ENCODE assay signal across 15 cellular contexts in the genomic region with DNA sequence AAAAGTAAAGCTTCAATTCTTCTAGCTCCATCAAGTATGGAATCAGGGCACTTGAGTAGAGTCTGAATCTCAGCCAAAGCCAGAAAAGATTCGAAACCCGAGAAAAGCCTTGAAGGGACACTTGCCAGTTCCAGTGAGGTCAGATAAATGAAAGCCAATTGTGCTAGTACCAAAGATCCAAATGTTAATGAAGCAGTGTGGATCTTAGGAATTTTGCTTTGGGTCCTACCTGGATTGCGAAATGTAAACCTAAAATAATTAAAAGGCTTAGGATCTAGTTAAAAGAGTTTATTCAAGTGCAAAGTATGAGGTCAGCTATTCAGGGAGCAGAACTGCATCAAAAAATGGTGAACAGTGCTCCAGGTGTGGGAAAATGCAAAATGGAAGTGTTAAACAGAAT.
DNase-seq lines count a peak whose midpoint lies in the region; ATAC-seq and TF ChIP-seq lines count a peak whose summit lies in the region.
"Had no signal": no experiment of that assay in that cellular context is flagged by ENCODE, and none has a peak within 500 bp of the region (broad histone marks: within the 10 kb centered on the region; RNA-seq: fewer than 3 reads in every experiment).

No MANE protein-coding gene starts in this region.

- no peak overlapping the region for H3K4me3 ChIP-seq in endodermal cell (ENCODE audit: low read length)
- no peak overlapping the region for H3K4me3 ChIP-seq in neuronal stem cell (ENCODE audit: low read length in 2 of 2)
- no peak overlapping the region for H3K4me3 ChIP-seq in ascending aorta

- intact Hi-C loops in ascending aorta (cut with DNase I) = no loop called here

- H3K9ac ChIP-seq in endodermal cell (ENCODE audit: extremely low read depth, low read length, poor library complexity, severe bottlenecking) (no peak overlapping the region), neuronal stem cell (ENCODE audit: low read depth, low read length, poor library complexity) (no peak overlapping the region)

- no peak overlapping the region for H4K8ac ChIP-seq in neuronal stem cell (ENCODE audit: low read depth, low read length)

- H3K27me3 ChIP-seq in endodermal cell (ENCODE audit: control insufficient read depth, insufficient read depth, low read length, poor library complexity, severe bottlenecking) = no peaks in the 10 kb centered on the region
- no peaks in the 10 kb centered on the region for H3K27me3 ChIP-seq in neuronal stem cell (ENCODE audit: control insufficient read depth in 3 of 3, insufficient read depth in 3 of 3, low read depth in 1 of 3, low read length in 3 of 3)
- no peaks in the 10 kb centered on the region for H3K27me3 ChIP-seq in ascending aorta

- no peak overlapping the region for H3K4me3 Mint-ChIP-seq in endodermal cell
- H3K4me3 Mint-ChIP-seq in stimulated activated naive CD8-positive, alpha-beta T cell treated with anti-CD3 and anti-CD28 coated beads, Interleukin-15, amount 100 ng/mL, for 72 hours = no peak overlapping the region
- H3K4me3 Mint-ChIP-seq: B cell; CD4-positive, alpha-beta T cell; HFFc6 had no signal

- H3K23ac ChIP-seq in neuronal stem cell (ENCODE audit: low read depth, low read length, poor library complexity) = no peak overlapping the region

- no peaks in the 10 kb centered on the region for H3K36me3 Mint-ChIP-seq in endodermal cell (ENCODE audit: low read depth)

- no peaks in the 10 kb centered on the region for H3K36me3 ChIP-seq in endodermal cell (ENCODE audit: control insufficient read depth, insufficient read depth, low read length)
- H3K36me3 ChIP-seq in neuronal stem cell (replicated peaks in 1 of 2; ENCODE audit: control insufficient read depth in 2 of 2, insufficient read depth in 2 of 2, low read length in 2 of 2) = no peaks in the 10 kb centered on the region
- H3K36me3 ChIP-seq in ascending aorta = no peaks in the 10 kb centered on the region

- H3K4me1 Mint-ChIP-seq in endodermal cell = peaks cover 10% of the 10 kb centered on the region
- H3K4me1 Mint-ChIP-seq in stimulated activated naive CD8-positive, alpha-beta T cell treated with anti-CD3 and anti-CD28 coated beads, Interleukin-15, amount 100 ng/mL, for 72 hours = no peaks in the 10 kb centered on the region
- H3K4me1 Mint-ChIP-seq: B cell had no signal

- no peaks in the 10 kb centered on the region for H3K79me1 ChIP-seq in neuronal stem cell (ENCODE audit: low read depth, low read length)

- no peak overlapping the region for H2BK15ac ChIP-seq in neuronal stem cell (ENCODE audit: low read length)

- H3K4me2 ChIP-seq in neuronal stem cell (ENCODE audit: insufficient read depth, low read length, poor library complexity, severe bottlenecking) = no peak overlapping the region

- no peaks in the 10 kb centered on the region for H3K27me3 Mint-ChIP-seq in endodermal cell (ENCODE audit: insufficient read depth)
- no peaks in the 10 kb centered on the region for H3K27me3 Mint-ChIP-seq in stimulated activated naive CD8-positive, alpha-beta T cell treated with anti-CD3 and anti-CD28 coated beads, Interleukin-15, amount 100 ng/mL, for 72 hours
- H3K27me3 Mint-ChIP-seq: B cell; CD4-positive, alpha-beta T cell had no signal

- DNase-seq in endodermal cell = no peak
- peak; percentile 0 for DNase-seq in neuronal stem cell (ENCODE audit: low spot score)
- no peak for DNase-seq in stimulated activated naive CD8-positive, alpha-beta T cell treated with anti-CD3 and anti-CD28 coated beads, Interleukin-15, amount 100 ng/mL, for 72 hours
- DNase-seq in ascending aorta (ENCODE audit: low spot score in 2 of 2) = no peak
- DNase-seq: C1 segment of cervical spinal cord; Calu3; CD4-positive, alpha-beta T cell; DMS79; HCEC 1CT; HFFc6 had no signal

- H3K27ac ChIP-seq in endodermal cell (ENCODE audit: low read depth, low read length) (no peak overlapping the region), neuronal stem cell (replicated peaks; ENCODE audit: low read length) (no peak overlapping the region), ascending aorta (no peak overlapping the region)

- 96 to 100% methylated on average over 1 to 3 of the region's 3 CpGs for WGBS in endodermal cell (ENCODE audit: insufficient coverage in 1 of 2, insufficient read length in 1 of 2), 2 experiments
- WGBS in neuronal stem cell (ENCODE audit: extremely low coverage in 2 of 2, insufficient read length in 2 of 2, insufficient replicate concordance in 1 of 2), 2 donors = no CpG with 5 or more reads among the region's 3 CpGs

- no peak overlapping the region for H2BK5ac ChIP-seq in neuronal stem cell (ENCODE audit: low read length)

- no peak for ATAC-seq in stimulated activated naive CD8-positive, alpha-beta T cell treated with anti-CD3 and anti-CD28 coated beads, Interleukin-15, amount 100 ng/mL, for 72 hours
- ATAC-seq in GM21528 (IDR thresholded peaks at IDR 0.05; ENCODE audit: low FRiP score, unreplicated experiment) = no peak
- ATAC-seq in GM18907 (IDR thresholded peaks at IDR 0.05; ENCODE audit: unreplicated experiment) = no peak
- ATAC-seq: HepG2 had no signal

- no peak overlapping the region for H2BK12ac ChIP-seq in neuronal stem cell (ENCODE audit: low read length)

- peak overlapping the region; percentile 78 for H3K27ac Mint-ChIP-seq in endodermal cell
- no peak overlapping the region for H3K27ac Mint-ChIP-seq in stimulated activated naive CD8-positive, alpha-beta T cell treated with anti-CD3 and anti-CD28 coated beads, Interleukin-15, amount 100 ng/mL, for 72 hours
- H3K27ac Mint-ChIP-seq: B cell; CD4-positive, alpha-beta T cell; HFFc6 had no signal

- no peak overlapping the region for H3K18ac ChIP-seq in neuronal stem cell (ENCODE audit: low read length)

- TF ChIP-seq CTCF in endodermal cell (conservative IDR thresholded peaks at IDR 0.05) (no peak), ascending aorta (IDR thresholded peaks at IDR 0.05) (no peak)

- H3K4me1 ChIP-seq in endodermal cell (ENCODE audit: control insufficient read depth, insufficient read depth, low read length) = no peaks in the 10 kb centered on the region
- no peaks in the 10 kb centered on the region for H3K4me1 ChIP-seq in neuronal stem cell (ENCODE audit: control insufficient read depth in 2 of 2, insufficient read depth in 1 of 2, low read depth in 1 of 2, low read length in 2 of 2)
- no peaks in the 10 kb centered on the region for H3K4me1 ChIP-seq in ascending aorta

- H2AFZ ChIP-seq in neuronal stem cell (ENCODE audit: low read length) = no peak overlapping the region

- H2AK5ac ChIP-seq in neuronal stem cell (ENCODE audit: low read depth, low read length) = no peak overlapping the region

- peak; percentile 74; the same call in 1 of the 2 replicates for TF ChIP-seq EP300 in Ishikawa (IDR thresholded peaks at IDR 0.05; ENCODE audit: borderline replicate concordance)

- no peaks in the 10 kb centered on the region for H3K9me3 Mint-ChIP-seq in endodermal cell
- peaks cover 0 to 12% of the 10 kb centered on the region in 2 donors for H3K9me3 Mint-ChIP-seq in stimulated activated naive CD8-positive, alpha-beta T cell treated with anti-CD3 and anti-CD28 coated beads, Interleukin-15, amount 100 ng/mL, for 72 hours

- H3K9me3 ChIP-seq in endodermal cell (ENCODE audit: control insufficient read depth, low read length) (no peaks in the 10 kb centered on the region), neuronal stem cell (replicated peaks in 1 of 2; ENCODE audit: control insufficient read depth in 2 of 2, insufficient read depth in 1 of 2, low read depth in 1 of 2, low read length in 2 of 2) (no peaks in the 10 kb centered on the region), ascending aorta (no peaks in the 10 kb centered on the region)

- no peak overlapping the region for H2BK120ac ChIP-seq in neuronal stem cell (ENCODE audit: low read depth, low read length)

- H3K4ac ChIP-seq in neuronal stem cell (ENCODE audit: low read length) = no peak overlapping the region

- no peak overlapping the region for H4K91ac ChIP-seq in neuronal stem cell (ENCODE audit: low read depth, low read length, poor library complexity)

- no peak for TF ChIP-seq RAD21 in Ishikawa (IDR thresholded peaks at IDR 0.05; ENCODE audit: low read depth)

- H3K14ac ChIP-seq in neuronal stem cell (ENCODE audit: low read length) = no peak overlapping the region

TF ChIP-seq in Ishikawa, 13 proteins besides CTCF, POLR2A, EP300 and RAD21 (continues in another document):
- TF ChIP-seq TEAD4 (IDR thresholded peaks at IDR 0.05) = peak; percentile 72
- no peak for TF ChIP-seq ZBTB7A (IDR thresholded peaks at IDR 0.05; ENCODE audit: low read depth)
- no peak for TF ChIP-seq EGR1 (IDR thresholded peaks at IDR 0.05)
- TF ChIP-seq, protein P1, sequence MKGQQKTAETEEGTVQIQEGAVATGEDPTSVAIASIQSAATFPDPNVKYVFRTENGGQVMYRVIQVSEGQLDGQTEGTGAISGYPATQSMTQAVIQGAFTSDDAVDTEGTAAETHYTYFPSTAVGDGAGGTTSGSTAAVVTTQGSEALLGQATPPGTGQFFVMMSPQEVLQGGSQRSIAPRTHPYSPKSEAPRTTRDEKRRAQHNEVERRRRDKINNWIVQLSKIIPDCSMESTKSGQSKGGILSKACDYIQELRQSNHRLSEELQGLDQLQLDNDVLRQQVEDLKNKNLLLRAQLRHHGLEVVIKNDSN (IDR thresholded peaks at IDR 0.05) = no peak
- TF ChIP-seq TCF12 (IDR thresholded peaks at IDR 0.05; ENCODE audit: low read depth) = peak; percentile 74
- no peak for TF ChIP-seq CREB1 (IDR thresholded peaks at IDR 0.05; ENCODE audit: low read depth)
- peak; percentile 82 for TF ChIP-seq NFIC (IDR thresholded peaks at IDR 0.05)
- 0 out of 2 replicates have a peak, but pooled peaks have one; percentile 34 for TF ChIP-seq YY1 (IDR thresholded peaks at IDR 0.05; ENCODE audit: low read depth)
- peak; percentile 95 for TF ChIP-seq CEBPB (IDR thresholded peaks at IDR 0.05)
- no peak for TF ChIP-seq TAF1 (IDR thresholded peaks at IDR 0.05; ENCODE audit: low read depth)
- TF ChIP-seq FOXM1 (IDR thresholded peaks at IDR 0.05; ENCODE audit: borderline replicate concordance, low read depth) = peak; percentile 34; the same call in 1 of the 2 replicates
- TF ChIP-seq, protein P2, sequence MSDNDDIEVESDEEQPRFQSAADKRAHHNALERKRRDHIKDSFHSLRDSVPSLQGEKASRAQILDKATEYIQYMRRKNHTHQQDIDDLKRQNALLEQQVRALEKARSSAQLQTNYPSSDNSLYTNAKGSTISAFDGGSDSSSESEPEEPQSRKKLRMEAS (IDR thresholded peaks at IDR 0.05) = no peak
